In genomic region chr17:48724241-48725004, GRCh38 we compare ENCODE assay signal across 1 cellular context.
A peak's percentile ranks its signal among the peaks of the same experiment; 100 is the strongest.
TF ChIP-seq lines count a peak whose summit lies in the region.

No MANE protein-coding gene starts in this region.

TF ChIP-seq in HepG2, 621 proteins besides CTCF, POLR2A, EP300 and RAD21 (continued from another document and continues in another):
- TF ChIP-seq, protein P1, sequence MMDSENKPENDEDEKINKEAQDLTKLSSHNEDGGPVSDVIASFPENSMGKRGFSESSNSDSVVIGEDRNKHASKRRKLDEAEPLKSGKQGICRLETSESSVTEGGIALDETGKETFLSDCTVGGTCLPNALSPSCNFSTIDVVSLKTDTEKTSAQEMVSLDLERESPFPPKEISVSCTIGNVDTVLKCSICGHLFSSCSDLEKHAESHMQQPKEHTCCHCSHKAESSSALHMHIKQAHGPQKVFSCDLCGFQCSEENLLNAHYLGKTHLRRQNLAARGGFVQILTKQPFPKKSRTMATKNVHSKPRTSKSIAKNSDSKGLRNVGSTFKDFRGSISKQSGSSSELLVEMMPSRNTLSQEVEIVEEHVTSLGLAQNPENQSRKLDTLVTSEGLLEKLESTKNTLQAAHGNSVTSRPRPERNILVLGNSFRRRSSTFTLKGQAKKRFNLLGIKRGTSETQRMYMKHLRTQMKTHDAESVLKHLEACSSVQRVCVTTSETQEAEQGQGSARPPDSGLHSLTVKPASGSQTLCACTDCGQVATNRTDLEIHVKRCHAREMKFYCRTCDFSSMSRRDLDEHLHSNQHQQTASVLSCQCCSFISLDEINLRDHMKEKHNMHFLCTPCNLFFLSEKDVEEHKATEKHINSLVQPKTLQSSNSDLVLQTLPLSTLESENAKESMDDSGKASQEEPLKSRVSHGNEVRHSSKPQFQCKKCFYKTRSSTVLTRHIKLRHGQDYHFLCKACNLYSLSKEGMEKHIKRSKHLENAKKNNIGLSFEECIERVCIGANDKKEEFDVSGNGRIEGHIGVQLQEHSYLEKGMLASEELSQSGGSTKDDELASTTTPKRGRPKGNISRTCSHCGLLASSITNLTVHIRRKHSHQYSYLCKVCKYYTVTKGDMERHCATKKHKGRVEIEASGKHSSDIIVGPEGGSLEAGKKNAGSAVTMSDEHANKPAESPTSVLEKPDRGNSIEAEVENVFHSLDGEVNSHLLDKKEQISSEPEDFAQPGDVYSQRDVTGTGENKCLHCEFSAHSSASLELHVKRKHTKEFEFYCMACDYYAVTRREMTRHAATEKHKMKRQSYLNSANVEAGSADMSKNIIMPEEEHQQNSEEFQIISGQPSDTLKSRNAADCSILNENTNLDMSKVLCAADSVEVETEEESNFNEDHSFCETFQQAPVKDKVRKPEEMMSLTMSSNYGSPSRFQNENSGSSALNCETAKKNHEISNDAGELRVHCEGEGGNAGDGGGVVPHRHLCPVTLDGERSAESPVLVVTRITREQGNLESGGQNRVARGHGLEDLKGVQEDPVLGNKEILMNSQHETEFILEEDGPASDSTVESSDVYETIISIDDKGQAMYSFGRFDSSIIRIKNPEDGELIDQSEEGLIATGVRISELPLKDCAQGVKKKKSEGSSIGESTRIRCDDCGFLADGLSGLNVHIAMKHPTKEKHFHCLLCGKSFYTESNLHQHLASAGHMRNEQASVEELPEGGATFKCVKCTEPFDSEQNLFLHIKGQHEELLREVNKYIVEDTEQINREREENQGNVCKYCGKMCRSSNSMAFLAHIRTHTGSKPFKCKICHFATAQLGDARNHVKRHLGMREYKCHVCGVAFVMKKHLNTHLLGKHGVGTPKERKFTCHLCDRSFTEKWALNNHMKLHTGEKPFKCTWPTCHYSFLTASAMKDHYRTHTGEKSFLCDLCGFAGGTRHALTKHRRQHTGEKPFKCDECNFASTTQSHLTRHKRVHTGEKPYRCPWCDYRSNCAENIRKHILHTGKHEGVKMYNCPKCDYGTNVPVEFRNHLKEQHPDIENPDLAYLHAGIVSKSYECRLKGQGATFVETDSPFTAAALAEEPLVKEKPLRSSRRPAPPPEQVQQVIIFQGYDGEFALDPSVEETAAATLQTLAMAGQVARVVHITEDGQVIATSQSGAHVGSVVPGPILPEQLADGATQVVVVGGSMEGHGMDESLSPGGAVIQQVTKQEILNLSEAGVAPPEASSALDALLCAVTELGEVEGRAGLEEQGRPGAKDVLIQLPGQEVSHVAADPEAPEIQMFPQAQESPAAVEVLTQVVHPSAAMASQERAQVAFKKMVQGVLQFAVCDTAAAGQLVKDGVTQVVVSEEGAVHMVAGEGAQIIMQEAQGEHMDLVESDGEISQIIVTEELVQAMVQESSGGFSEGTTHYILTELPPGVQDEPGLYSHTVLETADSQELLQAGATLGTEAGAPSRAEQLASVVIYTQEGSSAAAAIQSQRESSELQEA (CRISPR knock-in tag; IDR thresholded peaks at IDR 0.05; ENCODE audit: not compliant biosample characterization), result no peak
- no peak for TF ChIP-seq ZNF510 (CRISPR knock-in tag; IDR thresholded peaks at IDR 0.05; ENCODE audit: low read depth)
- no peak for TF ChIP-seq PCBP1 (IDR thresholded peaks at IDR 0.05; ENCODE audit: borderline replicate concordance, low read depth, low read length)
- no peak for TF ChIP-seq ZNF451 (CRISPR knock-in tag; IDR thresholded peaks at IDR 0.05)
- no peak for TF ChIP-seq NFYB (CRISPR knock-in tag; IDR thresholded peaks at IDR 0.05)
- no peak for TF ChIP-seq ZSCAN31 (CRISPR knock-in tag; IDR thresholded peaks at IDR 0.05; ENCODE audit: low read depth)
- no peak for TF ChIP-seq EEA1 (CRISPR knock-in tag; IDR thresholded peaks at IDR 0.05; ENCODE audit: borderline replicate concordance)
- TF ChIP-seq FOXA3 (CRISPR knock-in tag; IDR thresholded peaks at IDR 0.05), result no peak
- TF ChIP-seq KDM5B (CRISPR knock-in tag; IDR thresholded peaks at IDR 0.05; ENCODE audit: borderline replicate concordance), result no peak
- 0 out of 2 replicates have a peak, but pooled peaks have one; percentile 27 for TF ChIP-seq POGK (CRISPR knock-in tag; conservative IDR thresholded peaks at IDR 0.05)
- no peak for TF ChIP-seq NR1H2 (CRISPR knock-in tag; IDR thresholded peaks at IDR 0.05; ENCODE audit: borderline replicate concordance, low read depth)
- no peak for TF ChIP-seq KLF11 (CRISPR knock-in tag; IDR thresholded peaks at IDR 0.05)
- no peak for TF ChIP-seq ZHX2 (IDR thresholded peaks at IDR 0.05; ENCODE audit: low read depth)
- no peak for TF ChIP-seq ZHX2 (CRISPR knock-in tag; IDR thresholded peaks at IDR 0.05; ENCODE audit: borderline replicate concordance)
- no peak for TF ChIP-seq ARID3A (IDR thresholded peaks at IDR 0.05; ENCODE audit: low read depth, low read length)
- TF ChIP-seq ZNF20 (CRISPR knock-in tag; IDR thresholded peaks at IDR 0.05), result no peak
- TF ChIP-seq KLF6 (CRISPR knock-in tag; IDR thresholded peaks at IDR 0.05), result no peak
- 0 out of 4 replicates have a peak, but pooled peaks of 1 of the 2 experiments have one; percentile 25 for TF ChIP-seq HMGXB4 (CRISPR knock-in tag; IDR thresholded peaks at IDR 0.05; ENCODE audit: borderline replicate concordance in 1 of 2, low read depth in 1 of 2)
- no peak for TF ChIP-seq HNRNPH1 (optimal IDR thresholded peaks at IDR 0.05; ENCODE audit: low read depth, low read length)
- TF ChIP-seq, protein P2, sequence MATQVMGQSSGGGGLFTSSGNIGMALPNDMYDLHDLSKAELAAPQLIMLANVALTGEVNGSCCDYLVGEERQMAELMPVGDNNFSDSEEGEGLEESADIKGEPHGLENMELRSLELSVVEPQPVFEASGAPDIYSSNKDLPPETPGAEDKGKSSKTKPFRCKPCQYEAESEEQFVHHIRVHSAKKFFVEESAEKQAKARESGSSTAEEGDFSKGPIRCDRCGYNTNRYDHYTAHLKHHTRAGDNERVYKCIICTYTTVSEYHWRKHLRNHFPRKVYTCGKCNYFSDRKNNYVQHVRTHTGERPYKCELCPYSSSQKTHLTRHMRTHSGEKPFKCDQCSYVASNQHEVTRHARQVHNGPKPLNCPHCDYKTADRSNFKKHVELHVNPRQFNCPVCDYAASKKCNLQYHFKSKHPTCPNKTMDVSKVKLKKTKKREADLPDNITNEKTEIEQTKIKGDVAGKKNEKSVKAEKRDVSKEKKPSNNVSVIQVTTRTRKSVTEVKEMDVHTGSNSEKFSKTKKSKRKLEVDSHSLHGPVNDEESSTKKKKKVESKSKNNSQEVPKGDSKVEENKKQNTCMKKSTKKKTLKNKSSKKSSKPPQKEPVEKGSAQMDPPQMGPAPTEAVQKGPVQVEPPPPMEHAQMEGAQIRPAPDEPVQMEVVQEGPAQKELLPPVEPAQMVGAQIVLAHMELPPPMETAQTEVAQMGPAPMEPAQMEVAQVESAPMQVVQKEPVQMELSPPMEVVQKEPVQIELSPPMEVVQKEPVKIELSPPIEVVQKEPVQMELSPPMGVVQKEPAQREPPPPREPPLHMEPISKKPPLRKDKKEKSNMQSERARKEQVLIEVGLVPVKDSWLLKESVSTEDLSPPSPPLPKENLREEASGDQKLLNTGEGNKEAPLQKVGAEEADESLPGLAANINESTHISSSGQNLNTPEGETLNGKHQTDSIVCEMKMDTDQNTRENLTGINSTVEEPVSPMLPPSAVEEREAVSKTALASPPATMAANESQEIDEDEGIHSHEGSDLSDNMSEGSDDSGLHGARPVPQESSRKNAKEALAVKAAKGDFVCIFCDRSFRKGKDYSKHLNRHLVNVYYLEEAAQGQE (IDR thresholded peaks at IDR 0.05; ENCODE audit: borderline replicate concordance in 1 of 2, low read depth in 1 of 2, low read length in 2 of 2), result no peak
- no peak for TF ChIP-seq ZBTB46 (CRISPR knock-in tag; IDR thresholded peaks at IDR 0.05; ENCODE audit: borderline replicate concordance)
- TF ChIP-seq MED8 (CRISPR knock-in tag; IDR thresholded peaks at IDR 0.05; ENCODE audit: insufficient replicate concordance), result no peak
- TF ChIP-seq ZNF430 (CRISPR knock-in tag; IDR thresholded peaks at IDR 0.05), result no peak
- no peak for TF ChIP-seq ZNF660 (CRISPR knock-in tag; IDR thresholded peaks at IDR 0.05; ENCODE audit: borderline replicate concordance, low read depth)
